Comparison of ENCODE assay signal across 16 cellular contexts in the genomic region with DNA sequence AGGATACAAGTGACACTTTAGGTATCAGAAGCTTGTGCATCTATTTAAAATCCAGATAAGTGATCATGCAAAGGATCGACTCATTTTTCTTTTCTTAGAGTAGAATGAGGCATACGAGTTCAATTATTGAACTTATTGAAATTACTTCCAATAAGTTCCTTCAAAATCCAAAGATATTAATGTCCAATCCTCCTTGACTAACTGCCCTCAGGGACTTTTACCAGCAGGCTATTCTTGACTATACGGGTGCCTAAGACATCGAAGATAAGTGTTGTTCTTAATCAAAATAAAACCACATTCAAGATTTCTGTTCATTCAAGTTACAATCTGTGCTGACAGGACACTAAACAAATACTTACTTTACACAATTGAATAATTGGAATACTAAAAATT.
DNase-seq lines count a peak whose midpoint lies in the region; ATAC-seq and TF ChIP-seq lines count a peak whose summit lies in the region.
"Had no signal": no experiment of that assay in that cellular context is flagged by ENCODE, and none has a peak within 500 bp of the region (broad histone marks: within the 10 kb centered on the region; RNA-seq: fewer than 3 reads in every experiment).

No MANE protein-coding gene starts in this region.

- no peaks in the 10 kb centered on the region for H3K27me3 ChIP-seq in colonic mucosa
- H3K27me3 ChIP-seq in breast epithelium, result no peaks in the 10 kb centered on the region
- H3K27me3 ChIP-seq: testis had no signal

- H3K4me3 ChIP-seq in OCI-LY7 (ENCODE audit: low read depth, low read length, poor library complexity, severe bottlenecking), result no peak overlapping the region
- H3K4me3 ChIP-seq in colonic mucosa, result no peak overlapping the region
- H3K4me3 ChIP-seq in breast epithelium, result no peak overlapping the region
- H3K4me3 ChIP-seq: testis had no signal

- peak overlapping the region; percentile 56 for H3K27ac Mint-ChIP-seq in activated naive CD4-positive, alpha-beta T cell treated with anti-CD3 and anti-CD28 coated beads, Interleukin-2, amount 50 U/mL, for 24 hours
- H3K27ac Mint-ChIP-seq in activated naive CD4-positive, alpha-beta T cell treated with anti-CD3 and anti-CD28 coated beads, Interleukin-2, amount 50 U/mL, for 72 hours, result peak overlapping the region in 1 of 2 donors; percentile 86
- H3K27ac Mint-ChIP-seq: HFFc6 had no signal

- TF ChIP-seq CTCF in OCI-LY7 (conservative IDR thresholded peaks at IDR 0.05; ENCODE audit: low read length) (no peak), colonic mucosa (IDR thresholded peaks at IDR 0.05) (no peak), breast epithelium (IDR thresholded peaks at IDR 0.05) (no peak)

- CTCF ChIA-PET in OCI-LY7 (lab: Charles Lee; ENCODE audit: unreplicated experiment), result no interaction called here

- no peak for ATAC-seq in activated naive CD4-positive, alpha-beta T cell treated with anti-CD3 and anti-CD28 coated beads, Interleukin-2, amount 50 U/mL, for 72 hours
- ATAC-seq in HG02798 (IDR thresholded peaks at IDR 0.05; ENCODE audit: poor library complexity, unreplicated experiment), result no peak
- ATAC-seq: HepG2 had no signal

- H3K9me3 ChIP-seq in OCI-LY7 (ENCODE audit: low read length) (no peaks in the 10 kb centered on the region), colonic mucosa (no peaks in the 10 kb centered on the region), breast epithelium (no peaks in the 10 kb centered on the region)
- H3K9me3 ChIP-seq: testis had no signal

- H3K27me3 Mint-ChIP-seq in activated naive CD4-positive, alpha-beta T cell treated with anti-CD3 and anti-CD28 coated beads, Interleukin-2, amount 50 U/mL, for 24 hours, result no peaks in the 10 kb centered on the region

- H3K9me3 Mint-ChIP-seq in activated naive CD4-positive, alpha-beta T cell treated with anti-CD3 and anti-CD28 coated beads, Interleukin-2, amount 50 U/mL, for 24 hours, result no peaks in the 10 kb centered on the region
- peaks cover 3 to 4% of the 10 kb centered on the region in 2 donors for H3K9me3 Mint-ChIP-seq in activated naive CD4-positive, alpha-beta T cell treated with anti-CD3 and anti-CD28 coated beads, Interleukin-2, amount 50 U/mL, for 72 hours
- H3K9me3 Mint-ChIP-seq: HFFc6 had no signal

- no peak overlapping the region for H2AFZ ChIP-seq in OCI-LY7 (ENCODE audit: low read length)

- POLR2A ChIA-PET in OCI-LY7 (lab: Charles Lee), result interaction anchor here (0.6 to 1.5 kb wide), 2 partner anchors 18 to 1087 kb away, joined by 3 to 6 read pairs; no protein-coding TSS in a partner anchor

- H3K79me2 ChIP-seq in OCI-LY7 (ENCODE audit: insufficient read depth, low read depth, low read length), result no peaks in the 10 kb centered on the region

- H3K4me3 Mint-ChIP-seq in activated naive CD4-positive, alpha-beta T cell treated with anti-CD3 and anti-CD28 coated beads, Interleukin-2, amount 50 U/mL, for 24 hours, result peak overlapping the region; percentile 71
- H3K4me3 Mint-ChIP-seq: HFFc6 had no signal

- DNase-seq in activated naive CD4-positive, alpha-beta T cell treated with anti-CD3 and anti-CD28 coated beads, Interleukin-2, amount 50 U/mL, for 72 hours (ENCODE audit: low spot score in 2 of 2), result no peak
- DNase-seq in OCI-LY7 (ENCODE audit: low spot score), result no peak
- no peak for DNase-seq in colonic mucosa
- DNase-seq in NAMALWA (ENCODE audit: low spot score), result no peak
- DNase-seq in breast epithelium (ENCODE audit: low spot score in 2 of 2), result no peak
- DNase-seq in central memory CD4-positive, alpha-beta T cell, result no peak
- DNase-seq: activated effector memory CD4-positive, alpha-beta T cell treated with Interleukin-2 at 50 U/mL for 16 hours; dermis blood vessel endothelial cell; HFFc6; NCI-H1930; NCI-H510A; stimulated activated CD4-positive, alpha-beta T cell treated with anti-CD3 and anti-CD28 coated beads, Interleukin-4, amount 100 ng/mL, for 1 hour; testis had no signal

- no peak overlapping the region for H3K27ac ChIP-seq in OCI-LY7 (ENCODE audit: low read depth, low read length, poor library complexity, severe bottlenecking)
- peak overlapping the region; percentile 16 for H3K27ac ChIP-seq in colonic mucosa
- H3K27ac ChIP-seq in breast epithelium, result no peak overlapping the region
- H3K27ac ChIP-seq: testis had no signal

- H3K36me3 ChIP-seq in OCI-LY7 (ENCODE audit: insufficient read depth, low read length), result no peaks in the 10 kb centered on the region
- no peaks in the 10 kb centered on the region for H3K36me3 ChIP-seq in colonic mucosa
- no peaks in the 10 kb centered on the region for H3K36me3 ChIP-seq in breast epithelium

- TF ChIP-seq POLR2A in breast epithelium (IDR thresholded peaks at IDR 0.05), result no peak

- no peak overlapping the region for H3K9ac ChIP-seq in colonic mucosa (ENCODE audit: low read depth in 2 of 2, low read length in 2 of 2)

- no peaks in the 10 kb centered on the region for H4K20me1 ChIP-seq in OCI-LY7 (ENCODE audit: insufficient read depth, low read length)

- peaks cover 52% of the 10 kb centered on the region for H3K4me1 Mint-ChIP-seq in activated naive CD4-positive, alpha-beta T cell treated with anti-CD3 and anti-CD28 coated beads, Interleukin-2, amount 50 U/mL, for 24 hours

- no peaks in the 10 kb centered on the region for H3K9me2 ChIP-seq in OCI-LY7 (ENCODE audit: insufficient read depth, low read length)

- H3K4me2 ChIP-seq in OCI-LY7 (ENCODE audit: low read length), result peak overlapping the region; percentile 60

- BruUV-seq in OCI-LY7 (replicated peaks; lab: Mats Ljungman, UMichigan), result no TSS peak

- H3K36me3 Mint-ChIP-seq in activated naive CD4-positive, alpha-beta T cell treated with anti-CD3 and anti-CD28 coated beads, Interleukin-2, amount 50 U/mL, for 24 hours, result no peaks in the 10 kb centered on the region
- peaks cover 0 to 4% of the 10 kb centered on the region in 2 donors for H3K36me3 Mint-ChIP-seq in activated naive CD4-positive, alpha-beta T cell treated with anti-CD3 and anti-CD28 coated beads, Interleukin-2, amount 50 U/mL, for 72 hours

- intact Hi-C loops in OCI-LY7 (cut with micrococcal nuclease; ENCODE audit: unreplicated experiment), result no loop called here
- intact Hi-C loops in colonic mucosa (cut with DNase I), result no loop called here
- intact Hi-C loops in breast epithelium (cut with DNase I; ENCODE audit: low total_unique reads), result no loop called here

- H3K4me1 ChIP-seq in OCI-LY7 (ENCODE audit: insufficient read depth, low read length, poor library complexity, severe bottlenecking) (peaks cover 25% of the 10 kb centered on the region), colonic mucosa (no peaks in the 10 kb centered on the region), breast epithelium (no peaks in the 10 kb centered on the region)
- H3K4me1 ChIP-seq: testis had no signal
